ENCODE assay signal across 8 cellular contexts in the genomic region with DNA sequence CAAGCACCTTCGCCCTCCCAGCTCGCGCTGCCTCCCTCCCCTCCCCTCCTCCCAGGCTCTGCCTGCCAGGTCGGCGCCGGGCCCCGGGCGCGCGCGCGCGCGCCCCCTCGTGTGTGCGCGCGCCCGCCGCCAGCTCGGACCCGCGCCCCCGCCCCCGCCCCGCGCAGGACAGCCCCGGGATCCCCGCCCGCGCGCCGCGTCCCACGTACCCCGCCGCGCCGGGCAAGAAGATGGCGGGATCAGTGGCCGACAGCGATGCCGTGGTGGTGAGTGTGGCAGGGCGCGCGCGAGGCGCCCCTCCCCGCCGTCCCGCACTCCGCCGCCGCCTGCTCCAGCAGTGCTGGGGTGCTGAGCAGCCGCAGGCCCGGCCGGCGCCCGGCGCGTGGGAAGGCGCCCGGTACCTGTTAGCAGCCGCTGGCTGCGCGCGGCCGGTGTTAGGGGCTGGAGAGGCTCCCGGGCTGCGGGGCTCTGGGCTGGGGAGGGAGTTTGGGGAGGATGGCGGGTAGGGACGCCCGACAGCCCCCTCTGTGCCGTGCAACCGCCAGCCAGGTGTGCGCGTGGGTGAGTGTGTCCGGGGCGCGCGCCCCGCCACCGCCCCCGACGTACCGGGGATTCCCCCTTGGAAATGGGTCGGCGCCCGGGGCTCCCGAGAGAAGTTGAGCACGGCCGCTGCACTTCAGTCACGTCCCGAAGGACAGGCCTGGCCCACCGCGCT. TPM values are rescaled to one million over a fixed set of nuclear protein-coding genes. Genes with fewer than 3 reads are reported as not detected.
DNase-seq lines count a peak whose midpoint lies in the region; ATAC-seq and TF ChIP-seq lines count a peak whose summit lies in the region.

No MANE protein-coding gene starts in this region.

- no peaks in the 10 kb centered on the region for H3K36me3 ChIP-seq in CD4-positive, alpha-beta memory T cell (ENCODE audit: insufficient read depth, low read length)
- peaks cover 23% of the 10 kb centered on the region for H3K36me3 ChIP-seq in right atrium auricular region
- H3K36me3 ChIP-seq in prostate gland = peaks cover 0 to 7% of the 10 kb centered on the region in 2 donors

- peak overlapping the region in 1 of 2 donors; percentile 38 for H3K4me3 ChIP-seq in CD4-positive, alpha-beta memory T cell (ENCODE audit: low read length in 2 of 2)
- peak overlapping the region; percentile 59 to 92 for H3K4me3 ChIP-seq in right atrium auricular region
- H3K4me3 ChIP-seq in prostate gland = peak overlapping the region; percentile 88 to 91

- peak; percentile 36 to 50 (median 46) for DNase-seq in CD4-positive, alpha-beta memory T cell
- peak in 33 of 34 experiments; percentile 4 to 53 (median 28) for DNase-seq in T-cell
- no peak for DNase-seq in right atrium auricular region (ENCODE audit: low spot score)
- peak; percentile 63 for DNase-seq in prostate gland (ENCODE audit: low spot score)
- DNase-seq in inferior parietal cortex (ENCODE audit: extremely low spot score) = no peak

- peak; percentile 60 for ATAC-seq in GM19372 (IDR thresholded peaks at IDR 0.05; ENCODE audit: low read depth, unreplicated experiment)
- peak; percentile 59 for ATAC-seq in HG03520 (IDR thresholded peaks at IDR 0.05; ENCODE audit: unreplicated experiment)
- peak; percentile 78 to 89 (median 80) for ATAC-seq in T-cell (replicated peaks in 1 of 4)

- POLR2A ChIA-PET in CD4-positive, alpha-beta memory T cell (lab: Charles Lee; ENCODE audit: partially characterized antibody) = no interaction called here
- POLR2A ChIA-PET in T-cell (lab: Charles Lee) = interaction anchor here in 1 of 2 donors (0.6 kb wide), 1 partner anchor 71 kb away, joined by 4 read pairs; no protein-coding TSS in a partner anchor

- H3K27ac Mint-ChIP-seq in CD4-positive, alpha-beta memory T cell = no peak overlapping the region
- no peak overlapping the region for H3K27ac Mint-ChIP-seq in T-cell

- TF ChIP-seq POLR2A in prostate gland (IDR thresholded peaks at IDR 0.05) = no peak

- CTCF ChIA-PET in CD4-positive, alpha-beta memory T cell (lab: Charles Lee; ENCODE audit: partially characterized antibody) = interaction anchor here (3.1 kb wide), 1 partner anchor 124 kb away, joined by 12 read pairs; no protein-coding TSS in a partner anchor
- CTCF ChIA-PET in T-cell (lab: Charles Lee) = no interaction called here

- no peaks in the 10 kb centered on the region for H3K27me3 ChIP-seq in CD4-positive, alpha-beta memory T cell (ENCODE audit: insufficient read depth, low read length)
- H3K27me3 ChIP-seq in right atrium auricular region = no peaks in the 10 kb centered on the region
- H3K27me3 ChIP-seq in prostate gland (replicated peaks; ENCODE audit: insufficient read depth) = no peaks in the 10 kb centered on the region

- intact Hi-C loops in CD4-positive, alpha-beta memory T cell (cut with micrococcal nuclease) = no loop called here
- intact Hi-C loops in prostate gland (cut with DNase I) = loop anchor here (5.0 kb wide), 1 partner anchor 198 kb away; the partner anchor contains the start of gene SERTAD2

- no peaks in the 10 kb centered on the region for H3K9me3 Mint-ChIP-seq in CD4-positive, alpha-beta memory T cell
- H3K9me3 Mint-ChIP-seq in T-cell = no peaks in the 10 kb centered on the region

- 7% methylated on average over 5 of the region's 96 CpGs for WGBS in prostate gland

- H3K4me3 Mint-ChIP-seq in CD4-positive, alpha-beta memory T cell = peak overlapping the region in 6 of 8 donors; percentile 75 to 87 (median 81)
- H3K4me3 Mint-ChIP-seq in T-cell = peak overlapping the region; percentile 74 to 80 (median 79)

- peaks cover 0 to 5% of the 10 kb centered on the region in 2 donors for H3K27me3 Mint-ChIP-seq in CD4-positive, alpha-beta memory T cell
- peaks cover 3 to 6% of the 10 kb centered on the region in 2 donors for H3K27me3 Mint-ChIP-seq in T-cell

- no peak overlapping the region for H3K27ac ChIP-seq in CD4-positive, alpha-beta memory T cell (ENCODE audit: low read depth, low read length)
- H3K27ac ChIP-seq in angular gyrus (ENCODE audit: low read depth, low read length) (peak overlapping the region; percentile 59), right atrium auricular region (peak overlapping the region; percentile 97), prostate gland (peak overlapping the region; percentile 97 to 99)

- peaks cover 0 to 1% of the 10 kb centered on the region in 2 donors for H3K36me3 Mint-ChIP-seq in CD4-positive, alpha-beta memory T cell
- no peaks in the 10 kb centered on the region for H3K36me3 Mint-ChIP-seq in T-cell

- peaks cover 4 to 13% (median 5%) of the 10 kb centered on the region in 4 donors for H3K4me1 Mint-ChIP-seq in CD4-positive, alpha-beta memory T cell
- H3K4me1 Mint-ChIP-seq in T-cell = peaks cover 5 to 10% (median 9%) of the 10 kb centered on the region in 3 donors

- H3K9me3 ChIP-seq in CD4-positive, alpha-beta memory T cell (ENCODE audit: control insufficient read depth in 1 of 2, low read length in 2 of 2) = no peaks in the 10 kb centered on the region
- H3K9me3 ChIP-seq in right atrium auricular region (no peaks in the 10 kb centered on the region), prostate gland (no peaks in the 10 kb centered on the region)

- H3K4me1 ChIP-seq in CD4-positive, alpha-beta memory T cell (ENCODE audit: insufficient read depth, low read length) = peaks cover 9% of the 10 kb centered on the region
- H3K4me1 ChIP-seq in right atrium auricular region = peaks cover 0 to 30% of the 10 kb centered on the region in 2 donors
- H3K4me1 ChIP-seq in prostate gland (replicated peaks) = no peaks in the 10 kb centered on the region

- no peak for TF ChIP-seq CTCF in right atrium auricular region (IDR thresholded peaks at IDR 0.05)
- no peak for TF ChIP-seq CTCF in prostate gland (IDR thresholded peaks at IDR 0.05)

RNA-seq across cellular contexts. Expression of gene LGALSL, which starts 0.5 kb away (rescaled TPM):
- under 1 TPM in 1 of 2 experiments, not detected in 1; 0.29 TPM for total RNA-seq in CD4-positive, alpha-beta memory T cell
- polyA plus RNA-seq in CD4-positive, alpha-beta memory T cell = under 1 TPM; 0.26 to 0.63 TPM
- total RNA-seq in T-cell (1 to 10 TPM in 1 of 5 donors, under 1 TPM in 4; 0.21 to 1.0 (median 0.57) TPM), right atrium auricular region (10 to 100 TPM; 15.4 to 19.1 TPM), prostate gland (10 to 100 TPM; 12.8 to 36.7 TPM)

Comparison
In these comparisons a context has a peak if more than half of its experiments do, and no peak if none do; other contexts are left out.
1. DNase-seq: peak in CD4-positive, alpha-beta memory T cell (5 of 5), T-cell (33 of 34) and prostate gland (single experiment); none in right atrium auricular region (single experiment) and inferior parietal cortex (single experiment).
2. RNA of gene LGALSL, which starts 0.5 kb away (total RNA-seq): 12.8 to 36.7 TPM in prostate gland and 15.4 to 19.1 TPM in right atrium auricular region; 0.21 to 1.0 TPM in T-cell and 0.29 TPM in CD4-positive, alpha-beta memory T cell; every median in the first group is over 4 times any median in the second.
3. Peak in every context shown above with its lines, with median percentiles within 50 percentile points of each other: ATAC-seq.